Comparison of ENCODE assay signal across 9 cellular contexts in the genomic region with DNA sequence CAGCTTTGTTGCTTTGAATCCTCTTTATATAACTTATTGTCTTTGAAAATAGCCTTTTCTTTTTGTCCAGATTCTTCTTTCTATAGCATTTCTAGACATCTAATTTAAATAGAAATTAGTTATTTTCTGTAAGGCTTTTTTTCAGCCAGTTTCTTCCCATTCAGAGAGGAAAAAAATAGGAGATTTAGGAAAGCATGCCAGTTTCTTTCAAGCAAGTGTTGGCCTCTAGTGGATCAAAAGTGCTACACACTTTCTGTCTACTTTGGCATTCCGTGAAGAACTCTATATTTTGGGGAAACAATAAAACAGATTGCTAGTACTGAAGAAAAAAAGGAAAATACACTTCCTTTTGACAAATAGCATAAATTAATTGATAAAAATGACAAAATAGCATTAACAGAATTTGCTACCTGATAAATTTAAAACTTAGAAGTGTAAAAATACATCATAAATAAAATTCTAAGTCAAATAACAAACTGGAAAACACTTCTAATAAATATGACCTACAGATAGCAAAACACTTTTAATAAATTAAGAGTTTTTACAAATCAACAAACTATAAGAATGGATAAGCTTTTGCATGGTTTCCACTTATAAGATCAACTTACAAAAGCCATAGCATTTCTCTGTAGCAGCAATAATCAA. TPM values are rescaled to one million over a fixed set of nuclear protein-coding genes. Genes with fewer than 3 reads are reported as not detected.
DNase-seq lines count a peak whose midpoint lies in the region; ATAC-seq, FAIRE-seq and TF ChIP-seq lines count a peak whose summit lies in the region.
"Had no signal": no experiment of that assay in that cellular context is flagged by ENCODE, and none has a peak within 500 bp of the region (broad histone marks: within the 10 kb centered on the region; RNA-seq: fewer than 3 reads in every experiment).

No MANE protein-coding gene starts in this region.

- peaks cover 14% of the 10 kb centered on the region; the same call in 1 of the 2 replicates for H3F3A ChIP-seq in GM23248 (ENCODE audit: insufficient read depth)

- no peaks in the 10 kb centered on the region for H3K9me3 Mint-ChIP-seq in activated CD8-positive, alpha-beta memory T cell treated with anti-CD3 and anti-CD28 coated beads, Interleukin-2, amount 10 ng/mL, durations not matched to agents 7 days and 5 days (ENCODE audit: low read depth)

- no peaks in the 10 kb centered on the region for H3K79me2 ChIP-seq in GM23248 (ENCODE audit: insufficient read depth)

- in situ Hi-C loops in GM23248 (cut with MboI) = loop anchor here (10.0 kb wide), 2 partner anchors 220 to 300 kb away; partner anchors contain the start of gene KMO

- H4K20me1 ChIP-seq in GM23248 (ENCODE audit: insufficient read depth) = no peaks in the 10 kb centered on the region

- 3 to 13% methylated on average over 1 of the region's 1 CpG for WGBS in GM23248 (ENCODE audit: low coverage in 1 of 2, low lambda C conversion rate in 2 of 2, missing lambda C conversion rate in 2 of 2), 2 experiments

- H3K36me3 ChIP-seq in GM23248 (ENCODE audit: low read depth) (no peaks in the 10 kb centered on the region), thoracic aorta (no peaks in the 10 kb centered on the region)
- H3K36me3 ChIP-seq: HAP-1 had no signal

- H3K27ac ChIP-seq in GM23248 (no peak overlapping the region), thoracic aorta (no peak overlapping the region)

- H2AFZ ChIP-seq in GM23248 = 0 out of 2 replicates have a peak overlapping the region, but pooled peaks have one; percentile 39

- H3K4me2 ChIP-seq in GM23248 (ENCODE audit: unreplicated experiment) = no peak overlapping the region

- no peak overlapping the region for H3K4me3 Mint-ChIP-seq in activated CD8-positive, alpha-beta memory T cell treated with anti-CD3 and anti-CD28 coated beads, Interleukin-2, amount 10 ng/mL, durations not matched to agents 7 days and 5 days

- H3K4me3 ChIP-seq in GM23248 (no peak overlapping the region), thoracic aorta (no peak overlapping the region)
- H3K4me3 ChIP-seq: HAP-1 had no signal

- TF ChIP-seq CTCF in thoracic aorta (IDR thresholded peaks at IDR 0.05) = peak; percentile 63

- no peak overlapping the region for H3K9ac ChIP-seq in GM23248

- H3K36me3 Mint-ChIP-seq in activated CD8-positive, alpha-beta memory T cell treated with anti-CD3 and anti-CD28 coated beads, Interleukin-2, amount 10 ng/mL, durations not matched to agents 7 days and 5 days = no peaks in the 10 kb centered on the region

- CTCF ChIA-PET in activated CD8-positive, alpha-beta memory T cell treated with anti-CD3 and anti-CD28 coated beads, Interleukin-2, amount 10 ng/mL, durations not matched to agents 7 days and 5 days (lab: Charles Lee) = interaction anchor here (1.0 to 1.6 kb wide), 2 partner anchors 224 to 585 kb away, joined by 3 to 4 read pairs; no protein-coding TSS in a partner anchor

- ATAC-seq in thoracic aorta (ENCODE audit: insufficient number of reproducible peaks, low FRiP score, low read depth) = no peak
- no peak for ATAC-seq in HG03045 (IDR thresholded peaks at IDR 0.05; ENCODE audit: unreplicated experiment)
- no peak for ATAC-seq in activated CD8-positive, alpha-beta memory T cell treated with anti-CD3 and anti-CD28 coated beads, Interleukin-2, amount 10 ng/mL, durations not matched to agents 7 days and 5 days
- no peak for ATAC-seq in GM19463 (IDR thresholded peaks at IDR 0.05; ENCODE audit: unreplicated experiment)

- H3K4me1 ChIP-seq in GM23248 (ENCODE audit: insufficient read depth) = peaks cover 26% of the 10 kb centered on the region
- H3K4me1 ChIP-seq in thoracic aorta (ENCODE audit: control insufficient read depth in 1 of 2, low read depth in 2 of 2) = no peaks in the 10 kb centered on the region
- H3K4me1 ChIP-seq: HAP-1 had no signal

- peaks cover 10% of the 10 kb centered on the region for H3K27me3 Mint-ChIP-seq in activated CD8-positive, alpha-beta memory T cell treated with anti-CD3 and anti-CD28 coated beads, Interleukin-2, amount 10 ng/mL, durations not matched to agents 7 days and 5 days

- H3K27me3 ChIP-seq in GM23248 (replicated peaks; ENCODE audit: insufficient read depth) (no peaks in the 10 kb centered on the region), thoracic aorta (replicated peaks; ENCODE audit: insufficient read depth) (no peaks in the 10 kb centered on the region)

- H3K9me3 ChIP-seq in GM23248 (ENCODE audit: low read depth) (no peaks in the 10 kb centered on the region), thoracic aorta (no peaks in the 10 kb centered on the region)
- H3K9me3 ChIP-seq: HAP-1 had no signal

- H3K9me2 ChIP-seq in GM23248 (ENCODE audit: insufficient read depth) = no peaks in the 10 kb centered on the region

- FAIRE-seq in RCC 7860 (lab: Jason Lieb, UNC) = peak; percentile 77

- peaks cover 6% of the 10 kb centered on the region for H3K4me1 Mint-ChIP-seq in activated CD8-positive, alpha-beta memory T cell treated with anti-CD3 and anti-CD28 coated beads, Interleukin-2, amount 10 ng/mL, durations not matched to agents 7 days and 5 days

- no peak overlapping the region for H3K27ac Mint-ChIP-seq in activated CD8-positive, alpha-beta memory T cell treated with anti-CD3 and anti-CD28 coated beads, Interleukin-2, amount 10 ng/mL, durations not matched to agents 7 days and 5 days

- DNase-seq in AG08395 (ENCODE audit: low spot score) (peak; percentile 49), GM23248 (peak; percentile 80), RCC 7860 (ENCODE audit: low spot score) (peak; percentile 20), fibroblast of peridontal ligament (ENCODE audit: extremely low read depth) (peak; percentile 86), thoracic aorta (ENCODE audit: low spot score) (no peak)
- no peak for DNase-seq in activated CD8-positive, alpha-beta memory T cell treated with anti-CD3 and anti-CD28 coated beads, Interleukin-2, amount 10 ng/mL, durations not matched to agents 7 days and 5 days

RNA-seq across cellular contexts. Expression of gene EXO1, which starts 13.1 kb away (rescaled TPM):
- total RNA-seq in GM23248 (2014; rRNA removed; shearing (Covaris generic)) = 6.2 and 14.2 TPM in 2 replicates
- polyA plus RNA-seq in GM23248 (2016; fragmentation: Nextera tagmentation; extraction: Ambion mirVana) = 6.2 and 6.3 TPM in 2 replicates
- under 1 TPM in 1 of 2 donors, not detected in 1; 0.42 TPM for total RNA-seq in thoracic aorta
- 10 to 100 TPM; 46.3 to 51.6 TPM for total RNA-seq in activated CD8-positive, alpha-beta memory T cell treated with anti-CD3 and anti-CD28 coated beads, Interleukin-2, amount 10 ng/mL, durations not matched to agents 7 days and 5 days

Comparison
In these comparisons a context has a peak if more than half of its experiments do, and no peak if none do; other contexts are left out.
1. DNase-seq: peak in AG08395 (single experiment), GM23248 (single experiment), RCC 7860 (single experiment) and fibroblast of peridontal ligament (single experiment); none in thoracic aorta (single experiment) and activated CD8-positive, alpha-beta memory T cell treated with anti-CD3 and anti-CD28 coated beads, Interleukin-2, amount 10 ng/mL, durations not matched to agents 7 days and 5 days (single experiment).